15 cellular contexts compared by ENCODE assay signal in genomic region chr5:125708583-125708982, GRCh38.
DNase-seq lines count a peak whose midpoint lies in the region; ATAC-seq and TF ChIP-seq lines count a peak whose summit lies in the region.
"Had no signal": no experiment of that assay in that cellular context is flagged by ENCODE, and none has a peak within 500 bp of the region (broad histone marks: within the 10 kb centered on the region; RNA-seq: fewer than 3 reads in every experiment).

No MANE protein-coding gene starts in this region.

- ATAC-seq in DND-41 (ENCODE audit: insufficient read depth, low read depth): no peak
- ATAC-seq in Panc1: 0 out of 2 replicates have a peak, but pooled peaks have one; percentile 45
- peak; percentile 31 for ATAC-seq in stimulated activated memory B cell treated with anti-CD40 and anti-IgM and Interleukin-4, amounts not matched to agents 10 μg/mL and 1 μg/mL and 100 μg/mL, for 72 hours
- no peak for ATAC-seq in aorta (ENCODE audit: low FRiP score)
- ATAC-seq in left lung: no peak
- ATAC-seq: CD8-positive, alpha-beta T cell; GM23338; HCT116 had no signal

- peaks cover 11% of the 10 kb centered on the region for H3K27me3 Mint-ChIP-seq in stimulated activated memory B cell treated with anti-CD40 and anti-IgM and Interleukin-4, amounts not matched to agents 10 μg/mL and 1 μg/mL and 100 μg/mL, for 72 hours
- H3K27me3 Mint-ChIP-seq: IgD-negative memory B cell had no signal

- H3K36me3 ChIP-seq in DND-41 (ENCODE audit: insufficient read depth, low read length) (no peaks in the 10 kb centered on the region), Panc1 (ENCODE audit: control insufficient read depth, insufficient read depth, low read length) (no peaks in the 10 kb centered on the region), mesendoderm (ENCODE audit: control insufficient read depth, insufficient read depth, low read length) (no peaks in the 10 kb centered on the region), aorta (ENCODE audit: control insufficient read depth in 1 of 2, insufficient read depth in 2 of 2, low read length in 1 of 2) (no peaks in the 10 kb centered on the region), left lung (no peaks in the 10 kb centered on the region)
- H3K36me3 ChIP-seq: BLaER1 treated with 17β-estradiol and CSF1 and Interleukin-3, amounts not matched to agents 10 nM and 100 nM had no signal

- H3K4me2 ChIP-seq in DND-41 (ENCODE audit: insufficient read depth, low read length): no peak overlapping the region
- no peak overlapping the region for H3K4me2 ChIP-seq in mesendoderm (ENCODE audit: low read length)
- H3K4me2 ChIP-seq: BLaER1 treated with 17β-estradiol and CSF1 and Interleukin-3, amounts not matched to agents 10 nM and 100 nM; GM23338 had no signal

- peaks cover 15% of the 10 kb centered on the region for H3K9me3 ChIP-seq in DND-41 (ENCODE audit: insufficient read depth, low read length, severe bottlenecking)
- H3K9me3 ChIP-seq in Panc1 (ENCODE audit: control insufficient read depth, insufficient read depth, low read depth, low read length): peaks cover 20% of the 10 kb centered on the region
- H3K9me3 ChIP-seq in aorta (ENCODE audit: control insufficient read depth, low read length): no peaks in the 10 kb centered on the region
- peaks cover 3 to 14% of the 10 kb centered on the region in 2 donors for H3K9me3 ChIP-seq in left lung

- no peak overlapping the region for H3K4me3 ChIP-seq in DND-41 (ENCODE audit: low read depth in 1 of 2, low read length in 2 of 2)
- no peak overlapping the region for H3K4me3 ChIP-seq in Panc1 (ENCODE audit: low read depth in 2 of 2, low read length in 2 of 2)
- H3K4me3 ChIP-seq in mesendoderm (ENCODE audit: low read length): no peak overlapping the region
- no peak overlapping the region for H3K4me3 ChIP-seq in aorta (ENCODE audit: low read length in 2 of 2)
- H3K4me3 ChIP-seq in left lung: no peak overlapping the region
- H3K4me3 ChIP-seq: BLaER1 treated with 17β-estradiol and CSF1 and Interleukin-3, amounts not matched to agents 10 nM and 100 nM; GM23338 had no signal

- H3K56ac ChIP-seq in mesendoderm (ENCODE audit: low read length): no peak overlapping the region

- WGBS in mesendoderm (ENCODE audit: extremely low coverage, insufficient coverage, low lambda C conversion rate): no CpG with 5 or more reads among the region's 2 CpGs
- WGBS in aorta, 2 donors: 90 to 92% methylated on average over 2 of the region's 2 CpGs

- intact Hi-C loops in Panc1 (cut with micrococcal nuclease; ENCODE audit: unreplicated experiment): no loop called here
- intact Hi-C loops in aorta (cut with DNase I): no loop called here
- intact Hi-C loops in left lung (cut with DNase I): no loop called here

- H3K18ac ChIP-seq in mesendoderm (ENCODE audit: low read length): no peak overlapping the region

- no TSS peak for BruUV-seq in Panc1 (replicated peaks; lab: Mats Ljungman, UMichigan)

- no peaks in the 10 kb centered on the region for H3K4me1 Mint-ChIP-seq in stimulated activated memory B cell treated with anti-CD40 and anti-IgM and Interleukin-4, amounts not matched to agents 10 μg/mL and 1 μg/mL and 100 μg/mL, for 72 hours
- H3K4me1 Mint-ChIP-seq: B cell had no signal

- no peak overlapping the region for H3K23ac ChIP-seq in mesendoderm (ENCODE audit: low read length)

- no peak overlapping the region for H4K8ac ChIP-seq in mesendoderm (ENCODE audit: low read depth, low read length)

- H3K79me2 ChIP-seq in DND-41 (ENCODE audit: insufficient read depth, low read length): no peaks in the 10 kb centered on the region
- no peaks in the 10 kb centered on the region for H3K79me2 ChIP-seq in mesendoderm (ENCODE audit: control insufficient read depth, insufficient read depth, low read length)

- H4K20me1 ChIP-seq in DND-41 (ENCODE audit: insufficient read depth, low read length): no peaks in the 10 kb centered on the region
- H4K20me1 ChIP-seq: BLaER1 treated with 17β-estradiol and CSF1 and Interleukin-3, amounts not matched to agents 10 nM and 100 nM had no signal

- H2AK5ac ChIP-seq in mesendoderm (ENCODE audit: low read length): no peak overlapping the region

- no peaks in the 10 kb centered on the region for H3K4me1 ChIP-seq in DND-41 (ENCODE audit: insufficient read depth, low read length)
- no peaks in the 10 kb centered on the region for H3K4me1 ChIP-seq in Panc1 (ENCODE audit: control insufficient read depth, insufficient read depth, low read length)
- H3K4me1 ChIP-seq in mesendoderm (ENCODE audit: control insufficient read depth, low read depth, low read length): no peaks in the 10 kb centered on the region
- no peaks in the 10 kb centered on the region for H3K4me1 ChIP-seq in aorta (ENCODE audit: control insufficient read depth in 1 of 2, insufficient read depth in 2 of 2, low read length in 2 of 2)
- no peaks in the 10 kb centered on the region for H3K4me1 ChIP-seq in left lung
- H3K4me1 ChIP-seq: BLaER1 treated with 17β-estradiol and CSF1 and Interleukin-3, amounts not matched to agents 10 nM and 100 nM had no signal

- no peak overlapping the region for H3K27ac Mint-ChIP-seq in stimulated activated memory B cell treated with anti-CD40 and anti-IgM and Interleukin-4, amounts not matched to agents 10 μg/mL and 1 μg/mL and 100 μg/mL, for 72 hours
- H3K27ac Mint-ChIP-seq: B cell; CD8-positive, alpha-beta T cell; GM23338; IgD-negative memory B cell had no signal

- H3K9ac ChIP-seq in DND-41 (ENCODE audit: low read depth, low read length) (no peak overlapping the region), mesendoderm (ENCODE audit: low read length) (no peak overlapping the region)
- H3K9ac ChIP-seq: BLaER1 treated with 17β-estradiol and CSF1 and Interleukin-3, amounts not matched to agents 10 nM and 100 nM had no signal

- CTCF ChIA-PET in Panc1 (lab: Charles Lee): no interaction called here

- POLR2A ChIA-PET in Panc1 (lab: Charles Lee): no interaction called here

- DNase-seq in DND-41 (no peak), Panc1 (ENCODE audit: low read depth, low spot score) (no peak), mesendoderm (peak; percentile 23), aorta (no peak), left lung (no peak)
- DNase-seq: Calu3; CD8-positive, alpha-beta T cell; GDM1; H7 had no signal

- no peak overlapping the region for H4K5ac ChIP-seq in mesendoderm (ENCODE audit: low read length)

- TF ChIP-seq CTCF in DND-41 (IDR thresholded peaks at IDR 0.05; ENCODE audit: borderline replicate concordance, extremely low read depth, low read length, poor library complexity, severe bottlenecking) (no peak), Panc1 (IDR thresholded peaks at IDR 0.05) (no peak), left lung (IDR thresholded peaks at IDR 0.05) (no peak)

- H2BK15ac ChIP-seq in mesendoderm (replicated peaks; ENCODE audit: low read depth): no peak overlapping the region

- no peaks in the 10 kb centered on the region for H3K36me3 Mint-ChIP-seq in stimulated activated memory B cell treated with anti-CD40 and anti-IgM and Interleukin-4, amounts not matched to agents 10 μg/mL and 1 μg/mL and 100 μg/mL, for 72 hours
- H3K36me3 Mint-ChIP-seq: CD8-positive, alpha-beta T cell had no signal

- H3K9me3 Mint-ChIP-seq in stimulated activated memory B cell treated with anti-CD40 and anti-IgM and Interleukin-4, amounts not matched to agents 10 μg/mL and 1 μg/mL and 100 μg/mL, for 72 hours: peaks cover 11% of the 10 kb centered on the region

- peak overlapping the region; percentile 13; the same call in 1 of the 2 replicates for H2AFZ ChIP-seq in DND-41 (ENCODE audit: low read depth, low read length)
- H2AFZ ChIP-seq: GM23338 had no signal

- H3K4ac ChIP-seq in mesendoderm (ENCODE audit: low read depth, low read length): no peak overlapping the region

- H3K4me3 Mint-ChIP-seq in stimulated activated memory B cell treated with anti-CD40 and anti-IgM and Interleukin-4, amounts not matched to agents 10 μg/mL and 1 μg/mL and 100 μg/mL, for 72 hours: no peak overlapping the region
- H3K4me3 Mint-ChIP-seq: B cell; CD8-positive, alpha-beta T cell; GM23338; IgD-negative memory B cell had no signal

- no peak overlapping the region for H2BK120ac ChIP-seq in mesendoderm (ENCODE audit: low read depth, low read length)

- no peak overlapping the region for H2BK5ac ChIP-seq in mesendoderm (ENCODE audit: low read length)

- H3K27ac ChIP-seq in DND-41 (ENCODE audit: low read length) (no peak overlapping the region), Panc1 (ENCODE audit: low read length) (peak overlapping the region; percentile 68; the same call in 1 of the 2 replicates), mesendoderm (ENCODE audit: low read depth, low read length) (no peak overlapping the region), aorta (ENCODE audit: low read depth in 1 of 2, low read length in 2 of 2) (no peak overlapping the region), left lung (no peak overlapping the region)
- H3K27ac ChIP-seq: BLaER1 treated with 17β-estradiol and CSF1 and Interleukin-3, amounts not matched to agents 10 nM and 100 nM had no signal

- H3K79me1 ChIP-seq in mesendoderm (ENCODE audit: low read length): no peaks in the 10 kb centered on the region

- no peaks in the 10 kb centered on the region for H3K27me3 ChIP-seq in DND-41 (ENCODE audit: insufficient read depth, low read length, poor library complexity)
- H3K27me3 ChIP-seq in Panc1 (ENCODE audit: control insufficient read depth, insufficient read depth, low read length): no peaks in the 10 kb centered on the region
- H3K27me3 ChIP-seq in mesendoderm (ENCODE audit: insufficient read depth, low read length, poor library complexity): no peaks in the 10 kb centered on the region
- H3K27me3 ChIP-seq in aorta (ENCODE audit: control insufficient read depth in 1 of 2, insufficient read depth in 2 of 2, low read length in 1 of 2): no peaks in the 10 kb centered on the region
- no peaks in the 10 kb centered on the region for H3K27me3 ChIP-seq in left lung
- H3K27me3 ChIP-seq: BLaER1 treated with 17β-estradiol and CSF1 and Interleukin-3, amounts not matched to agents 10 nM and 100 nM had no signal

- in situ Hi-C loops in Panc1 (cut with HindIII; ENCODE audit: low pct_unique_long_range_greater_than_20kb, low sequenced_read_pairs): no loop called here

Comparison
In these comparisons a context has a peak if more than half of its experiments do, and no peak if none do; other contexts are left out.
1. ATAC-seq: peak in Panc1 (single experiment) and stimulated activated memory B cell treated with anti-CD40 and anti-IgM and Interleukin-4, amounts not matched to agents 10 μg/mL and 1 μg/mL and 100 μg/mL, for 72 hours (single experiment); none in DND-41 (single experiment), aorta (single experiment) and left lung (single experiment).